Comparison of ENCODE assay signal across 16 cellular contexts in the genomic region with DNA sequence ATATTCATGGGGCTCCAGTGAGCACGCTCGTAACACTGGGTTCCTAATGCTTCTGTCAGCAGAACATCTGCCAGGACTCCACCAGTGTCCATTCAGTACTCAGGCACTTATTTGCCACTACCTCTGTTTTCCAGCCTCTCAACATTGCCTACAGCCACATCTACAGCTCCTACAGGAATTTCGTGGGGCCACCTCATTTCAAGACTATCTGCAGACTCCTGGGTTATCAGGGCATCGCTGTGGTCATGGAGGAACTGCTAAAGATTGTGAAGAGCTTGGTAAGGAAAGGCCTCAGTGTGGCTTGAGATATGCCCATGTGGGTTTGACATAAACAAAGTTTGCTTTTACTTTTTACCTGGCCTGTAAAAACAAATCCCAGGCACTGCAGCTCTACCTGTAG.
"Had no signal": no experiment of that assay in that cellular context is flagged by ENCODE, and none has a peak within 500 bp of the region (broad histone marks: within the 10 kb centered on the region; RNA-seq: fewer than 3 reads in every experiment).

No MANE protein-coding gene starts in this region.

- H3K4me1 ChIP-seq: colonic mucosa, psoas muscle, right lobe of liver, upper lobe of left lung had no signal

- H3K9me3 Mint-ChIP-seq: memory B cell; nephron progenitor cell; stimulated activated naive CD8-positive, alpha-beta T cell treated with anti-CD3 and anti-CD28 coated beads, Interleukin-15, amount 100 ng/mL, for 72 hours; WTC11 had no signal

- H3K4me2 ChIP-seq: smooth muscle cell had no signal

- H3K4me1 Mint-ChIP-seq: WTC11 had no signal

- H3K27ac Mint-ChIP-seq: nephron progenitor cell, WTC11 had no signal

- H3K4me3 ChIP-seq: colonic mucosa, esophagus muscularis mucosa, left ventricle myocardium inferior, psoas muscle, right lobe of liver, smooth muscle cell, upper lobe of left lung had no signal

- DNase-seq: activated CD4-positive, alpha-beta T cell treated with anti-CD3 and anti-CD28 coated beads for 48 hours; activated gamma-delta T cell; central memory CD4-positive, alpha-beta T cell; colonic mucosa; hippocampal formation; left ventricle myocardium inferior; nephron progenitor cell; psoas muscle; right lobe of liver; stimulated activated naive CD8-positive, alpha-beta T cell treated with anti-CD3 and anti-CD28 coated beads, Interleukin-15, amount 100 ng/mL, for 72 hours; T-helper 1 cell; upper lobe of left lung had no signal

- H3K27me3 Mint-ChIP-seq: memory B cell; stimulated activated naive CD8-positive, alpha-beta T cell treated with anti-CD3 and anti-CD28 coated beads, Interleukin-15, amount 100 ng/mL, for 72 hours had no signal

- H3K9me3 ChIP-seq: colonic mucosa, esophagus muscularis mucosa, left ventricle myocardium inferior, psoas muscle, right lobe of liver, upper lobe of left lung had no signal

- H3K27ac ChIP-seq: colonic mucosa, esophagus muscularis mucosa, left ventricle myocardium inferior, psoas muscle, right lobe of liver, upper lobe of left lung had no signal

- H3K36me3 ChIP-seq: colonic mucosa had no signal

- H3K27me3 ChIP-seq: colonic mucosa, esophagus muscularis mucosa, right lobe of liver, upper lobe of left lung had no signal

- H3K4me3 Mint-ChIP-seq: memory B cell; nephron progenitor cell; stimulated activated naive CD8-positive, alpha-beta T cell treated with anti-CD3 and anti-CD28 coated beads, Interleukin-15, amount 100 ng/mL, for 72 hours; WTC11 had no signal
